15 cellular contexts compared by ENCODE assay signal in the genomic region with DNA sequence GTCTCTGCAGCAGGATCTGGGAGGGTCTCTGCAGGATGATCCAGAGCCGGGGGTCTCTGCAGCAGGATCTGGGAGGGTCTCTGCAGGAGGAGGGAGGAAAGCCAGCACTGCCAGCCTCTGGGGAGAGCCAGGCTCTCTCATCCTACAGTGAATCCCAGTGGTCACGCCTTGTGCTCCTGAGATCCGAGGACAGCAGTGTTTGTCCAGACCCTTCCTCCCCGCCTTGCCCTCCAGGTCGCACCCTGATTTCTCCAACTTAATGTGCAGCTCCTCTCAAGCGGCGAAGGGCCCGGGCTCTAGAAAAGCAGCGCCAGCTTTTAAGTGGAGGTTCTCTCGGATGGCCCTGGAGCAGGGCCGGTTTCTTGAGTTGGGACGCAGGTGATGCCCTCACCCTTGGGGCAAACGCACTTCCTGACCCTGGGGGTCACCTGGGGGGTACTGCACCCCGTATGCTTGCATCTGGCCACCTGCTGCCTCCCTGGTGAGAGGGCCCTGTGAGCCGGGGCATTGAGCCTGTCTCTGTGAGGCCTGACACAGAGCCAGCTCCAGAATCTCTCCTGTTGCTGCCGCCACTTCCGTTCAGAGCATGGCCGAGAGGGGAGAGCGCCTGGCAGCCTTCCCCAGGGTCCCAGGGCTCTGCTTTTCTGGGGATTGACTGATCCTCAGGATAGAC.
A peak's percentile ranks its signal among the peaks of the same experiment; 100 is the strongest.
DNase-seq lines count a peak whose midpoint lies in the region; ATAC-seq and TF ChIP-seq lines count a peak whose summit lies in the region.
"Had no signal": no experiment of that assay in that cellular context is flagged by ENCODE, and none has a peak within 500 bp of the region (broad histone marks: within the 10 kb centered on the region; RNA-seq: fewer than 3 reads in every experiment).

No MANE protein-coding gene starts in this region.

- H3K27me3 Mint-ChIP-seq in nephron progenitor cell (ENCODE audit: low read depth, poor library complexity) = peaks cover 5% of the 10 kb centered on the region
- H3K27me3 Mint-ChIP-seq: CD8-positive, alpha-beta memory T cell had no signal

- no peak overlapping the region for H3K27ac ChIP-seq in right atrium auricular region
- H3K27ac ChIP-seq: BLaER1, HL-60 had no signal

- no peaks in the 10 kb centered on the region for H3K4me1 Mint-ChIP-seq in nephron progenitor cell
- H3K4me1 Mint-ChIP-seq: CD8-positive, alpha-beta memory T cell had no signal

- no peaks in the 10 kb centered on the region for H3K36me3 ChIP-seq in right atrium auricular region
- H3K36me3 ChIP-seq: BLaER1 had no signal

- no peak overlapping the region for H3K4me3 Mint-ChIP-seq in nephron progenitor cell

- no peak overlapping the region for H3K4me3 ChIP-seq in right atrium auricular region
- H3K4me3 ChIP-seq: BLaER1 had no signal

- H3K4me1 ChIP-seq in right atrium auricular region = no peaks in the 10 kb centered on the region
- H3K4me1 ChIP-seq: BLaER1, Caco-2 had no signal

- intact Hi-C loops in cardiac septum (cut with DNase I) = no loop called here

- TF ChIP-seq CTCF in right atrium auricular region (IDR thresholded peaks at IDR 0.05) (no peak), nephron progenitor cell (IDR thresholded peaks at IDR 0.05) (no peak)

- peak overlapping the region; percentile 42 for H3K27ac Mint-ChIP-seq in nephron progenitor cell
- H3K27ac Mint-ChIP-seq: CD8-positive, alpha-beta memory T cell had no signal

- H3K36me3 Mint-ChIP-seq in nephron progenitor cell (ENCODE audit: low read depth) = no peaks in the 10 kb centered on the region

- no peak for ATAC-seq in HG02623 (IDR thresholded peaks at IDR 0.05; ENCODE audit: unreplicated experiment)

- H3K9me3 Mint-ChIP-seq in nephron progenitor cell = peaks cover 16% of the 10 kb centered on the region

- peak; percentile 28 for DNase-seq in activated CD8-positive, alpha-beta memory T cell treated with anti-CD3 and anti-CD28 coated beads, Interleukin-2, amount 50 U/mL, for 48 hours
- DNase-seq in activated CD8-positive, alpha-beta memory T cell treated with anti-CD3 and anti-CD28 coated beads, Interleukin-2, amount 50 U/mL, for 4 hours = no peak
- DNase-seq in cardiac septum (ENCODE audit: low spot score) = peak; percentile 57
- DNase-seq in right atrium auricular region (ENCODE audit: low spot score) = no peak
- DNase-seq in nephron progenitor cell = no peak
- no peak for DNase-seq in H4 (ENCODE audit: low spot score)
- DNase-seq: 8988T; AML-193; CD8-positive, alpha-beta memory T cell; DND-41; GDM1 had no signal

- H3K9me3 ChIP-seq in right atrium auricular region = no peaks in the 10 kb centered on the region
- H3K9me3 ChIP-seq: BLaER1, Caco-2 had no signal

- H3K27me3 ChIP-seq in right atrium auricular region = no peaks in the 10 kb centered on the region
- H3K27me3 ChIP-seq: BLaER1 had no signal

Comparison
In these comparisons a context has a peak if more than half of its experiments do, and no peak if none do; other contexts are left out.
1. DNase-seq: peak in activated CD8-positive, alpha-beta memory T cell treated with anti-CD3 and anti-CD28 coated beads, Interleukin-2, amount 50 U/mL, for 48 hours (single experiment) and cardiac septum (single experiment); none in activated CD8-positive, alpha-beta memory T cell treated with anti-CD3 and anti-CD28 coated beads, Interleukin-2, amount 50 U/mL, for 4 hours (single experiment), right atrium auricular region (single experiment), nephron progenitor cell (single experiment) and H4 (single experiment).